Comparison of ENCODE assay signal across 10 cellular contexts in genomic region chr5:169294621-169295020, GRCh38. TPM values are rescaled to one million over a fixed set of nuclear protein-coding genes. Genes with fewer than 3 reads are reported as not detected.
"Had no signal": no experiment of that assay in that cellular context is flagged by ENCODE, and none has a peak within 500 bp of the region (broad histone marks: within the 10 kb centered on the region; RNA-seq: fewer than 3 reads in every experiment).

No MANE protein-coding gene starts in this region.

- ATAC-seq: HepG2 had no signal

- H3K9ac ChIP-seq: GM23248, KMS-11 had no signal

- DNase-seq: H9, HCEC 1CT, KBM-7 had no signal

- H3K4me2 ChIP-seq: KMS-11 had no signal

- FAIRE-seq: H1, H54, HepG2 had no signal

- H3K27ac ChIP-seq: KMS-11 had no signal

- H2AFZ ChIP-seq: GM23248 had no signal

- H3K4me3 ChIP-seq: GM23248 had no signal

RNA-seq across cellular contexts. Expression of gene SLIT3, which starts 6.3 kb away (rescaled TPM):
- total RNA-seq: HepG2, HT-29 had no signal
- polyA plus RNA-seq: HepG2, IgD-negative memory B cell had no signal
